In the genomic region with DNA sequence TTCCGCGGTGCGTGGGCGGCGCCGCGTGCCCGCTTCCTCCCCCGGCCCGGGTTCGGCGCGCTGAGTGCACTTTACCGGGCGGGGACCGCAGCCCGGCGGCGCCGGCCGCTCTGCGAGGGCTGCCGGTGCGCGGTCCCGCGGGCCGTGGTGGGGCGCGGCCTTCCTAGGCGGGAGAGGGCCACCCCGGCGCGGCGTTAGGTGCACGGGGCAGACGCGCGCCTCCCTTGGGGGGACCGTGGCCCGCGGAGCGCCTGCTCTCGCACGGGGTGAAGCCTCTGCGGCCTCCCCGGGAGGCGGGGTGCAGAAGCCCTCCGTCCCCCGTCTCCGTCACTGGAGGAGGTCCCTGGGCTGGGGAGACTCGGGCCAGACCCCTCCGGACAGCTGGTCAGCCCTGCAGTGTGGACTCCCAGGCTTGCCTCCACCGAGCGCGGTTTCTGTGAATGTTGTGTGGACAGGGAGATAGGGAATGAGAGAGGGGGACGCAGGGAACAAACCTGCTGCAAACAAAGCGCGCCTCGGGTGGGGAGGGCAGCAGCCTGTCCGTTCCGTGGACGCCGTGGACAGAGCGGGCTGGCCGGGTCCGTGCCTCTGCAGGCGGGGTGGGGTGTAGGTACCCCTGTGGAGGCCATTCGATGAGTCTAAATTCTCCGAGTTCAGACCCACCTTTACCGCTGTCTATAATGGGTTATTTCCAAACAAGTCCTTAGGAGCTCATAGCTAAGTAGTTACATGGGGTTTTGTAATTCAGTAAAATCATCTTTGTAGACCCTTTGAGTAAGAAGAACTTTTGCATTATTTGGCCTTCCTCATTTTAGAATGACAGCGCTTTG, we compare ENCODE assay signal across 1 cellular context.
A peak's percentile ranks its signal among the peaks of the same experiment; 100 is the strongest.
TF ChIP-seq lines count a peak whose summit lies in the region.

No MANE protein-coding gene starts in this region.

TF ChIP-seq in HepG2, 621 proteins besides CTCF, POLR2A, EP300 and RAD21 (continues in another document):
- TF ChIP-seq HNF4G (IDR thresholded peaks at IDR 0.05; ENCODE audit: borderline replicate concordance, low read depth, low read length) (no peak), HNF4G (CRISPR knock-in tag; IDR thresholded peaks at IDR 0.05; ENCODE audit: borderline replicate concordance, low read depth) (no peak), MATR3 (CRISPR knock-in tag; IDR thresholded peaks at IDR 0.05) (no peak), FOXK1 (CRISPR knock-in tag; IDR thresholded peaks at IDR 0.05; ENCODE audit: borderline replicate concordance, low read depth) (no peak), CENPX (CRISPR knock-in tag; IDR thresholded peaks at IDR 0.05) (no peak), ZXDC (CRISPR knock-in tag; IDR thresholded peaks at IDR 0.05) (0 out of 2 replicates have a peak, but pooled peaks have one; percentile 21), TBX2 (CRISPR knock-in tag; IDR thresholded peaks at IDR 0.05; ENCODE audit: borderline replicate concordance) (no peak), PREB (CRISPR knock-in tag; IDR thresholded peaks at IDR 0.05) (no peak), ZBTB21 (CRISPR knock-in tag; IDR thresholded peaks at IDR 0.05) (no peak), HOXA5 (CRISPR knock-in tag; IDR thresholded peaks at IDR 0.05) (0 out of 2 replicates have a peak, but pooled peaks have one; percentile 50), KDM5A (IDR thresholded peaks at IDR 0.05; ENCODE audit: borderline replicate concordance, low read length) (no peak), CCAR2 (optimal IDR thresholded peaks at IDR 0.05; ENCODE audit: low read depth, low read length) (no peak), RCOR2 (CRISPR knock-in tag; IDR thresholded peaks at IDR 0.05) (no peak), KLF16 (CRISPR knock-in tag; IDR thresholded peaks at IDR 0.05) (0 out of 4 replicates have a peak, but pooled peaks of 1 of the 2 experiments have one; percentile 32), MAFG (CRISPR knock-in tag; IDR thresholded peaks at IDR 0.05) (no peak), NAIF1 (CRISPR knock-in tag; IDR thresholded peaks at IDR 0.05; ENCODE audit: borderline replicate concordance) (no peak), SP4 (CRISPR knock-in tag; IDR thresholded peaks at IDR 0.05) (no peak; the same call in 1 of the 2 replicates), ZNF792 (CRISPR knock-in tag; IDR thresholded peaks at IDR 0.05) (no peak; the same call in 1 of the 2 replicates), GABPB1 (CRISPR knock-in tag; IDR thresholded peaks at IDR 0.05) (0 out of 2 replicates have a peak, but pooled peaks have one; percentile 33)
- TF ChIP-seq, protein P1, sequence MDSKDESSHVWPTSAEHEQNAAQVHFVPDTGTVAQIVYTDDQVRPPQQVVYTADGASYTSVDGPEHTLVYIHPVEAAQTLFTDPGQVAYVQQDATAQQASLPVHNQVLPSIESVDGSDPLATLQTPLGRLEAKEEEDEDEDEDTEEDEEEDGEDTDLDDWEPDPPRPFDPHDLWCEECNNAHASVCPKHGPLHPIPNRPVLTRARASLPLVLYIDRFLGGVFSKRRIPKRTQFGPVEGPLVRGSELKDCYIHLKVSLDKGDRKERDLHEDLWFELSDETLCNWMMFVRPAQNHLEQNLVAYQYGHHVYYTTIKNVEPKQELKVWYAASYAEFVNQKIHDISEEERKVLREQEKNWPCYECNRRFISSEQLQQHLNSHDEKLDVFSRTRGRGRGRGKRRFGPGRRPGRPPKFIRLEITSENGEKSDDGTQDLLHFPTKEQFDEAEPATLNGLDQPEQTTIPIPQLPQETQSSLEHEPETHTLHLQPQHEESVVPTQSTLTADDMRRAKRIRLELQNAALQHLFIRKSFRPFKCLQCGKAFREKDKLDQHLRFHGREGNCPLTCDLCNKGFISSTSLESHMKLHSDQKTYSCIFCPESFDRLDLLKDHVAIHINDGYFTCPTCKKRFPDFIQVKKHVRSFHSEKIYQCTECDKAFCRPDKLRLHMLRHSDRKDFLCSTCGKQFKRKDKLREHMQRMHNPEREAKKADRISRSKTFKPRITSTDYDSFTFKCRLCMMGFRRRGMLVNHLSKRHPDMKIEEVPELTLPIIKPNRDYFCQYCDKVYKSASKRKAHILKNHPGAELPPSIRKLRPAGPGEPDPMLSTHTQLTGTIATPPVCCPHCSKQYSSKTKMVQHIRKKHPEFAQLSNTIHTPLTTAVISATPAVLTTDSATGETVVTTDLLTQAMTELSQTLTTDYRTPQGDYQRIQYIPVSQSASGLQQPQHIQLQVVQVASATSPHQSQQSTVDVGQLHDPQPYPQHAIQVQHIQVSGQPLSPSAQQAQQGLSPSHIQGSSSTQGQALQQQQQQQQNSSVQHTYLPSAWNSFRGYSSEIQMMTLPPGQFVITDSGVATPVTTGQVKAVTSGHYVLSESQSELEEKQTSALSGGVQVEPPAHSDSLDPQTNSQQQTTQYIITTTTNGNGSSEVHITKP (CRISPR knock-in tag; IDR thresholded peaks at IDR 0.05; ENCODE audit: low read depth), result no peak
- TF ChIP-seq, protein P2, sequence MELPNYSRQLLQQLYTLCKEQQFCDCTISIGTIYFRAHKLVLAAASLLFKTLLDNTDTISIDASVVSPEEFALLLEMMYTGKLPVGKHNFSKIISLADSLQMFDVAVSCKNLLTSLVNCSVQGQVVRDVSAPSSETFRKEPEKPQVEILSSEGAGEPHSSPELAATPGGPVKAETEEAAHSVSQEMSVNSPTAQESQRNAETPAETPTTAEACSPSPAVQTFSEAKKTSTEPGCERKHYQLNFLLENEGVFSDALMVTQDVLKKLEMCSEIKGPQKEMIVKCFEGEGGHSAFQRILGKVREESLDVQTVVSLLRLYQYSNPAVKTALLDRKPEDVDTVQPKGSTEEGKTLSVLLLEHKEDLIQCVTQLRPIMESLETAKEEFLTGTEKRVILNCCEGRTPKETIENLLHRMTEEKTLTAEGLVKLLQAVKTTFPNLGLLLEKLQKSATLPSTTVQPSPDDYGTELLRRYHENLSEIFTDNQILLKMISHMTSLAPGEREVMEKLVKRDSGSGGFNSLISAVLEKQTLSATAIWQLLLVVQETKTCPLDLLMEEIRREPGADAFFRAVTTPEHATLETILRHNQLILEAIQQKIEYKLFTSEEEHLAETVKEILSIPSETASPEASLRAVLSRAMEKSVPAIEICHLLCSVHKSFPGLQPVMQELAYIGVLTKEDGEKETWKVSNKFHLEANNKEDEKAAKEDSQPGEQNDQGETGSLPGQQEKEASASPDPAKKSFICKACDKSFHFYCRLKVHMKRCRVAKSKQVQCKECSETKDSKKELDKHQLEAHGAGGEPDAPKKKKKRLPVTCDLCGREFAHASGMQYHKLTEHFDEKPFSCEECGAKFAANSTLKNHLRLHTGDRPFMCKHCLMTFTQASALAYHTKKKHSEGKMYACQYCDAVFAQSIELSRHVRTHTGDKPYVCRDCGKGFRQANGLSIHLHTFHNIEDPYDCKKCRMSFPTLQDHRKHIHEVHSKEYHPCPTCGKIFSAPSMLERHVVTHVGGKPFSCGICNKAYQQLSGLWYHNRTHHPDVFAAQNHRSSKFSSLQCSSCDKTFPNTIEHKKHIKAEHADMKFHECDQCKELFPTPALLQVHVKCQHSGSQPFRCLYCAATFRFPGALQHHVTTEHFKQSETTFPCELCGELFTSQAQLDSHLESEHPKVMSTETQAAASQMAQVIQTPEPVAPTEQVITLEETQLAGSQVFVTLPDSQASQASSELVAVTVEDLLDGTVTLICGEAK (IDR thresholded peaks at IDR 0.05), result no peak
- TF ChIP-seq, protein P2 (CRISPR knock-in tag; IDR thresholded peaks at IDR 0.05), result no peak
- TF ChIP-seq, protein P3, sequence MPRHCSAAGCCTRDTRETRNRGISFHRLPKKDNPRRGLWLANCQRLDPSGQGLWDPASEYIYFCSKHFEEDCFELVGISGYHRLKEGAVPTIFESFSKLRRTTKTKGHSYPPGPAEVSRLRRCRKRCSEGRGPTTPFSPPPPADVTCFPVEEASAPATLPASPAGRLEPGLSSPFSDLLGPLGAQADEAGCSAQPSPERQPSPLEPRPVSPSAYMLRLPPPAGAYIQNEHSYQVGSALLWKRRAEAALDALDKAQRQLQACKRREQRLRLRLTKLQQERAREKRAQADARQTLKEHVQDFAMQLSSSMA (CRISPR knock-in tag; IDR thresholded peaks at IDR 0.05), result no peak
- TF ChIP-seq, protein P4, sequence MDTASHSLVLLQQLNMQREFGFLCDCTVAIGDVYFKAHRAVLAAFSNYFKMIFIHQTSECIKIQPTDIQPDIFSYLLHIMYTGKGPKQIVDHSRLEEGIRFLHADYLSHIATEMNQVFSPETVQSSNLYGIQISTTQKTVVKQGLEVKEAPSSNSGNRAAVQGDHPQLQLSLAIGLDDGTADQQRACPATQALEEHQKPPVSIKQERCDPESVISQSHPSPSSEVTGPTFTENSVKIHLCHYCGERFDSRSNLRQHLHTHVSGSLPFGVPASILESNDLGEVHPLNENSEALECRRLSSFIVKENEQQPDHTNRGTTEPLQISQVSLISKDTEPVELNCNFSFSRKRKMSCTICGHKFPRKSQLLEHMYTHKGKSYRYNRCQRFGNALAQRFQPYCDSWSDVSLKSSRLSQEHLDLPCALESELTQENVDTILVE (CRISPR knock-in tag; IDR thresholded peaks at IDR 0.05), result no peak
